Comparison of ENCODE assay signal across 17 cellular contexts in the genomic region with DNA sequence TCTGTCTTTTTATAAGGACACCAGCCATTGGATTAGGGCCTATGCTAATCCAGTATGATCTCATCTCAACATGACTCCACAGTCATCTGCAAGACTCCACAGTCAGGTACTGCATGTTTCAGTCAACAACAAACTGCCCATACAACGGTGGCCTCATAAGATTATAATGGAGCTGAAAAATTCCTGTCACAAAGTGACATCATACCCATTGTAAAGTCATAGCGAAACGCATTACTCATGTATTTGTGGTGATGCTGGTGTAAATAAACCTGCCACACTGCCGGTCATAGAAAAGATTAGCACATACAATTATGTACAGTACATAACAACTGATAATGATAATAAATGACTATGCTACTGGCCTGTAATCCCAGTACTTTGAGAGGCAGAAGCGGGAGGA.
DNase-seq lines count a peak whose midpoint lies in the region; ATAC-seq, FAIRE-seq and TF ChIP-seq lines count a peak whose summit lies in the region.
"Had no signal": no experiment of that assay in that cellular context is flagged by ENCODE, and none has a peak within 500 bp of the region (broad histone marks: within the 10 kb centered on the region; RNA-seq: fewer than 3 reads in every experiment).

No MANE protein-coding gene starts in this region.

- H3K4me3 ChIP-seq in epithelial cell of esophagus (ENCODE audit: low read length) = no peak overlapping the region
- H3K4me3 ChIP-seq: cardiac muscle cell, neural progenitor cell had no signal

- no peak for FAIRE-seq in RCC 7860 (lab: Jason Lieb, UNC)
- FAIRE-seq: H1 had no signal

- no peak for TF ChIP-seq CTCF in epithelial cell of esophagus (IDR thresholded peaks at IDR 0.05; ENCODE audit: insufficient read depth, low read depth, low read length, missing control alignments)

- peak; percentile 60 for ATAC-seq in GM18867 (IDR thresholded peaks at IDR 0.05; ENCODE audit: unreplicated experiment)
- ATAC-seq: CD8-positive, alpha-beta T cell had no signal

- peak; percentile 97 for DNase-seq in DMS53 (lab: John Stamatoyannopoulos, UW)
- DNase-seq in NCI-H82 (lab: John Stamatoyannopoulos, UW) = peak; percentile 69
- DNase-seq in epithelial cell of esophagus (ENCODE audit: low read depth) = peak; percentile 71
- no peak for DNase-seq in NCI-H1105 treated with DMSO at 0.1 percent for 48 hours (lab: John Stamatoyannopoulos, UW)
- DNase-seq in islet precursor cell = no peak
- no peak for DNase-seq in RCC 7860 (ENCODE audit: low spot score)
- no peak for DNase-seq in NCI-H2196 treated with DMSO at 0.1 percent for 48 hours (lab: John Stamatoyannopoulos, UW; ENCODE audit: unreplicated experiment)
- DNase-seq: CD8-positive, alpha-beta T cell; MM.1S; NCI-H1930; NCI-H524; RPMI8226; SW 1271 had no signal

Comparison
In these comparisons a context has a peak if more than half of its experiments do, and no peak if none do; other contexts are left out.
1. DNase-seq: peak in DMS53 (single experiment), NCI-H82 (single experiment) and epithelial cell of esophagus (single experiment); none in NCI-H1105 treated with DMSO at 0.1 percent for 48 hours (single experiment), islet precursor cell (single experiment), RCC 7860 (single experiment) and NCI-H2196 treated with DMSO at 0.1 percent for 48 hours (single experiment).